ENCODE assay signal across 13 cellular contexts in the genomic region with DNA sequence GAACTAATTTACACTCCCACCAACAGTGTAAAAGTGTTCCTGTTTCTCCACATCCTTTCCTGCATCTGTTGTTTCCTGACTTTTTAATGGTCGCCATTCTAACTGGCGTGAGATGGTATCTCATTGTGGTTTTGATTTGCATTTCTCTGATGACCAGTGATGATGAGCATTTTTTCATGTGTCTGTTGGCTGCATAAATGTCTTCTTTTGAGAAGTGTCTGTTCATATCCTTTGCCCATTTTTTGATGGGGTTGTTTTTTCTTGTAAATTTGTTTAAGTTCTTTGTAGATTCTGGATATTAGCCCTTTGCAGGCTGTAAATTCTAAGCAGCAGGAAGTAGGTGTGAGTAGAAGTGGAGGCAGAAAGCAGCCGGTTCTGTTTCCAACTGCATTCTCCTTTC. TPM values are rescaled to one million over a fixed set of nuclear protein-coding genes. Genes with fewer than 3 reads are reported as not detected.
"Had no signal": no experiment of that assay in that cellular context is flagged by ENCODE, and none has a peak within 500 bp of the region (broad histone marks: within the 10 kb centered on the region; RNA-seq: fewer than 3 reads in every experiment).

No MANE protein-coding gene starts in this region.

RNA-seq across cellular contexts. Expression of gene WNT9B, which starts 10.8 kb away (rescaled TPM):
- total RNA-seq: activated naive CD4-positive, alpha-beta T cell treated with anti-CD3 and anti-CD28 coated beads for 36 hours; activated naive CD4-positive, alpha-beta T cell treated with anti-CD3 and anti-CD28 coated beads, Interleukin-2, amount 50 U/mL, for 72 hours; activated naive CD8-positive, alpha-beta T cell treated with anti-CD3 and anti-CD28 coated beads for 36 hours; activated naive CD8-positive, alpha-beta T cell treated with anti-CD3 and anti-CD28 coated beads, Interleukin-2, amount 10 ng/mL, durations not matched to agents 7 days and 5 days; activated T-cell treated with anti-CD3 and anti-CD28 coated beads, Interleukin-2, amount 50 U/mL, for 4 hours; activated T-cell treated with anti-CD3 and anti-CD28 coated beads, Interleukin-2, amount 50 U/mL, for 72 hours; activated T-helper 1 cell treated with anti-CD3 and anti-CD28 coated beads, Interleukin-12 subunit alpha, Interleukin-12 subunit beta, Interleukin-2, Interleukin-4 antibody, amounts not matched to agents 30 ng/mL and 10 ng/mL and 1 ng/mL, durations not matched to agents 14 hours and 24 hours and 36 hours; activated T-helper 17 cell treated with anti-CD3 and anti-CD28 coated beads, Interleukin-2, amount 50 U/mL, for 72 hours; activated T-helper 2 cell treated with anti-CD3 and anti-CD28 coated beads, Interferon-gamma antibody, Interleukin-2, Interleukin-4, amounts not matched to agents 10 μg/mL and 5 μg/mL and 100 μg/mL, durations not matched to agents 14 hours and 24 hours and 36 hours; body of pancreas; bronchial epithelial cell; cardiac muscle cell had no signal

RNA-seq across cellular contexts. Expression of gene WNT3, which starts 22.1 kb away (rescaled TPM):
- total RNA-seq: activated naive CD4-positive, alpha-beta T cell treated with anti-CD3 and anti-CD28 coated beads for 36 hours; activated naive CD8-positive, alpha-beta T cell treated with anti-CD3 and anti-CD28 coated beads, Interleukin-2, amount 10 ng/mL, durations not matched to agents 7 days and 5 days; ascending aorta had no signal
